Comparison of ENCODE assay signal across 8 cellular contexts in the genomic region with DNA sequence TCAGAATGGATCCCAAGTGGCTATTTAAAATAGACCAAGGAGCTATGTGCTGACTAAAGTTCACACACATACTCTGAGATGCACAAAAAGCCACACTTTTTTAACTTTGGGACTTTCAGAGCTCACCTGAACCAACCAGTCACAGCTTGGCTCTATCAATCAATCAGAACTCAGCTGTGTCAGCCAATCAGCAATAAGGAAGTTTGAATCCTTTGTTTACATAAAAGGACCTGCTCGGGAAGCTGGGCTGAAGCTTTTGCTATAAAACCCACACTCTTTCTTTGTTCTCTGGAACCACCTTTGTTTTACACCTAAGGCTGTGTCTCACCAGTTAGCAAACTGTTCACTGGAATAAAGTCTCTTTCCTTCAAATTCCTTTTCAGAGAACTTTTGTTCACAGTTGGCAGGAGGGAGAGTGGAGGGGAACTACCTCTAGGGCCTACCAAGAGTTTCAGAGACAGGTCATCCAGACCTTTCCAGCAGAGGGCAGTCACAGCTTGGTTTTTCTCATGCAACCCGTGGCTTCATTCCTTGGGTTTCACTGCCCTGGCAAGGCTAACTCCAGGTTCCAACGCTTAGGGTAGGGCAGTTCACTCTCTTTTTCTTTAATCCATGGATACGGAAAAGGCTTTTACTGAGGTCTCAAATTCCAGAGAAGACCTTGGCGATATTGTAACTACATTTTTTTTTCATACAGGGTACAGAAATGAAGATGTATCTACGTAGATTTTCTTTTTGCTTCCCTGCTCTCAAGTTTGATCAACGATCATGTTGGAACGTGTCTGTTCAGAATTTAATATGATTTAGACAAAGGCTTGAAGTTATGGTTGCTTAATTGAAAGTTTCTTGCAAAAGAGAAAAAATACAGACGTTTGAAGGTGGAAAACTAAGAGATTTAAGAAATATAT.
DNase-seq lines count a peak whose midpoint lies in the region; ATAC-seq lines count a peak whose summit lies in the region.

No MANE protein-coding gene starts in this region.

- H3K4me1 ChIP-seq in NT2/D1 (ENCODE audit: insufficient read depth, insufficient read length): no peaks in the 10 kb centered on the region
- H3K4me1 ChIP-seq in mucosa of rectum (ENCODE audit: control insufficient read depth in 2 of 2, insufficient read depth in 2 of 2, low read length in 2 of 2): peaks cover 2 to 3% of the 10 kb centered on the region in 2 donors

- H3K27ac ChIP-seq in mucosa of rectum (ENCODE audit: low read depth in 2 of 2, low read length in 2 of 2): peak overlapping the region; percentile 24 to 44

- DNase-seq in COLO829 (ENCODE audit: low spot score): peak; percentile 92
- DNase-seq in HS-5 (ENCODE audit: low read depth): peak; percentile 52
- DNase-seq in NT2/D1 (ENCODE audit: low read depth, low spot score): peak; percentile 69
- DNase-seq in activated CD8-positive, alpha-beta memory T cell treated with anti-CD3 and anti-CD28 coated beads, Interleukin-2, amount 50 U/mL, for 48 hours: peak; percentile 72
- peak; percentile 75 for DNase-seq in epidermal melanocyte (ENCODE audit: insufficient read length, low spot score)
- DNase-seq in stimulated activated CD8-positive, alpha-beta memory T cell treated with anti-CD3 and anti-CD28 coated beads, Interleukin-4, amount 100 ng/mL, for 48 hours: peak; percentile 80

- H3K36me3 ChIP-seq in NT2/D1 (ENCODE audit: insufficient read depth, insufficient read length, low read length): no peaks in the 10 kb centered on the region
- H3K36me3 ChIP-seq in mucosa of rectum (ENCODE audit: control insufficient read depth in 2 of 2, insufficient read depth in 2 of 2, low read length in 2 of 2): no peaks in the 10 kb centered on the region

- no peak overlapping the region for H3K9ac ChIP-seq in NT2/D1 (ENCODE audit: insufficient read length, low read depth)
- H3K9ac ChIP-seq in mucosa of rectum (ENCODE audit: low read depth in 1 of 2, low read length in 2 of 2): no peak overlapping the region

- peak; percentile 96 for ATAC-seq in GM19467 (IDR thresholded peaks at IDR 0.05; ENCODE audit: unreplicated experiment)

- H3K4me3 ChIP-seq in NT2/D1 (ENCODE audit: insufficient read length, low read depth): no peak overlapping the region
- H3K4me3 ChIP-seq in mucosa of rectum (ENCODE audit: low read length in 2 of 2): peak overlapping the region; percentile 4 to 22

- H3K27me3 ChIP-seq in NT2/D1 (ENCODE audit: insufficient read depth, insufficient read length) (no peaks in the 10 kb centered on the region), mucosa of rectum (ENCODE audit: control insufficient read depth in 2 of 2, insufficient read depth in 2 of 2, low read length in 2 of 2) (no peaks in the 10 kb centered on the region)

- H3K9me3 ChIP-seq in NT2/D1 (ENCODE audit: insufficient read depth, low read length) (peaks cover 5% of the 10 kb centered on the region; the same call in 1 of the 2 replicates), mucosa of rectum (ENCODE audit: control insufficient read depth in 2 of 2, low read length in 2 of 2) (no peaks in the 10 kb centered on the region)
